In the genomic region with DNA sequence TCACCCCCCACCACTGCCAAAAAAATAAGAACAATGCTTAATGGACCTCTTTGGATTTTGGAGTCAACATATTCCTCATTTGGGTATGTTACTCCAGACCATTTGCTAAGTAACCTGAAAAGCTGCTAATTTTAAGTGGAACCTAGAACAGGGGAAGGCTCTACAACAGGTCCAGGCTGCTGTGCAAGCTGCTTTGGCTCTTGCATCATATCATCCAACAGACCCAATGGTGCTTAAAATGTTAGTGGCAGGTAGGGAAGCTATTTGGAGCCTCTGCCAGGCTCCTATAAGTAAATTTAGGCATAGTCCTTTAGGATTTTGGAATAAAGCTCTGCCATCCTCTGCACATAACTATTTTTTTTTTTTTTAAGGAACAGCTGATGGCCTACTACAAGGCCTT, we compare ENCODE assay signal across 8 cellular contexts.
"Had no signal": no experiment of that assay in that cellular context is flagged by ENCODE, and none has a peak within 500 bp of the region (broad histone marks: within the 10 kb centered on the region; RNA-seq: fewer than 3 reads in every experiment).

No MANE protein-coding gene starts in this region.

- H3K4me1 Mint-ChIP-seq: IgD-negative memory B cell had no signal

- FAIRE-seq: HepG2, HTR-8/SVneo had no signal

- H3K9ac ChIP-seq: KMS-11 had no signal

- DNase-seq: IMR-90, KBM-7, KG1 had no signal

- H3K4me2 ChIP-seq: KMS-11 had no signal

- H3K36me3 Mint-ChIP-seq: IgD-negative memory B cell had no signal

- ATAC-seq: HepG2 had no signal

- H3K27ac ChIP-seq: HL-60, KMS-11 had no signal

- H3K4me3 Mint-ChIP-seq: IgD-negative memory B cell had no signal

- H3K27ac Mint-ChIP-seq: IgD-negative memory B cell had no signal
